In the genomic region with DNA sequence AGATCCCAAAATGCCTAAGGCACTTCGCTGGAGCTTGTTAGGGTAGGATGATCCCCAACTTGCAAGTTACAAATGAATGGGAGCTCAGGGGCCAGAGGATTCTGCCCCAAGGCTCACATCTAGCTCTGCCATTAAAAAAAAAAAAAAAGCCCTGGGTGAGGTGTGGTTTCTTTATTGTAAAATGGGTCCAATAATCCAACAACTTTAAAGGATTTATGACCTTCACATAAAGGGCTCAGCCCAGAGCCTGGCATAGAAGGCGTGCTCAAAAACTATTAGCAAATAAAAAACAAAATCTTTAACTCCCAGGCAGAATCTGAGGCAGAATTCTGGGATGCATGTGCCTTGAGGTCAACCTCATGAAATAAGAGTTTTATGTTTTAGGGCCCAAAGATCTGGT, we compare ENCODE assay signal across 23 cellular contexts. TPM values are rescaled to one million over a fixed set of nuclear protein-coding genes. Genes with fewer than 3 reads are reported as not detected.
DNase-seq lines count a peak whose midpoint lies in the region; ATAC-seq, FAIRE-seq and TF ChIP-seq lines count a peak whose summit lies in the region.
"Had no signal": no experiment of that assay in that cellular context is flagged by ENCODE, and none has a peak within 500 bp of the region (broad histone marks: within the 10 kb centered on the region; RNA-seq: fewer than 3 reads in every experiment).

No MANE protein-coding gene starts in this region.

- BruUV-seq in A673 (replicated peaks; lab: Mats Ljungman, UMichigan) (no TSS peak), Calu3 (replicated peaks; lab: Mats Ljungman, UMichigan) (no TSS peak)

- 0 out of 3 replicates have a peak, but pooled peaks cover 3% of the 10 kb centered on the region for H3K4me1 Mint-ChIP-seq in GM23338
- peaks cover 54% of the 10 kb centered on the region for H3K4me1 Mint-ChIP-seq in astrocyte (ENCODE audit: low read depth, unreplicated experiment)
- H3K4me1 Mint-ChIP-seq in Calu3 (ENCODE audit: low read depth, unreplicated experiment): no peaks in the 10 kb centered on the region
- H3K4me1 Mint-ChIP-seq: CD4-positive, alpha-beta memory T cell had no signal

- CTCF ChIA-PET in A673 (lab: Charles Lee) (interaction anchor here (0.6 to 1.3 kb wide), 2 partner anchors 58 to 1500 kb away, joined by 4 to 5 read pairs; no protein-coding TSS in a partner anchor), Calu3 (lab: Charles Lee) (no interaction called here)

- no peak for ATAC-seq in GM23338
- ATAC-seq: A549, GM12878, HCT116 had no signal

- H3K4me2 ChIP-seq in GM23338 (no peak overlapping the region), astrocyte (ENCODE audit: low read length) (peak overlapping the region; percentile 15)
- H3K4me2 ChIP-seq: A549, KMS-11 had no signal

- H3K27me3 Mint-ChIP-seq in GM23338 (ENCODE audit: insufficient read depth, low read depth, poor library complexity): peaks cover 4% of the 10 kb centered on the region
- peaks cover 9% of the 10 kb centered on the region for H3K27me3 Mint-ChIP-seq in astrocyte (ENCODE audit: low read depth, unreplicated experiment)
- peaks cover 94% of the 10 kb centered on the region for H3K27me3 Mint-ChIP-seq in Calu3 (ENCODE audit: unreplicated experiment)

- H3K27ac ChIP-seq in A673 (ENCODE audit: low read depth, low read length, poor library complexity, severe bottlenecking) (peak overlapping the region; percentile 86), GM23338 (ENCODE audit: low read depth) (no peak overlapping the region), astrocyte (ENCODE audit: low read depth, low read length) (no peak overlapping the region), uterus (peak overlapping the region; percentile 73 to 80)
- H3K27ac ChIP-seq: 22Rv1, A549, GM23248, HL-60, KMS-11 had no signal

- H3K79me2 ChIP-seq in GM23338 (replicated peaks; ENCODE audit: insufficient read depth) (no peaks in the 10 kb centered on the region), astrocyte (ENCODE audit: insufficient read depth, low read length) (no peaks in the 10 kb centered on the region)

- no peaks in the 10 kb centered on the region for H3F3A ChIP-seq in GM23338 (replicated peaks; ENCODE audit: low read depth)

- no peak for TF ChIP-seq POLR2A in uterus (IDR thresholded peaks at IDR 0.05)

- H3K4me3 ChIP-seq in A673 (ENCODE audit: low read depth, low read length, poor library complexity, severe bottlenecking) (no peak overlapping the region), GM23338 (no peak overlapping the region), astrocyte (ENCODE audit: insufficient read depth, low read depth, low read length) (no peak overlapping the region), uterus (no peak overlapping the region)
- H3K4me3 ChIP-seq: A549, GM12878, GM23248 had no signal

- intact Hi-C loops in A673 (cut with micrococcal nuclease; ENCODE audit: unreplicated experiment): no loop called here
- intact Hi-C loops in uterus (cut with DNase I; ENCODE audit: low total_unique reads): no loop called here
- intact Hi-C loops in Calu3 (cut with micrococcal nuclease; ENCODE audit: unreplicated experiment): no loop called here

- DNase-seq in A673 (ENCODE audit: low spot score): no peak
- DNase-seq in GM23338 (ENCODE audit: low spot score): no peak
- no peak for DNase-seq in astrocyte (ENCODE audit: low read depth)
- DNase-seq in uterus: no peak
- no peak for DNase-seq in Calu3
- no peak for DNase-seq in NCI-H526 treated with DMSO at 0.1 percent for 48 hours (lab: John Stamatoyannopoulos, UW)
- DNase-seq in AG20443 (ENCODE audit: low spot score): no peak
- DNase-seq: BE2C; CD4-positive, alpha-beta memory T cell; DMS79 treated with DMSO at 0.1 percent for 48 hours had no signal

- H3K36me3 Mint-ChIP-seq in GM23338 (ENCODE audit: low read depth) (no peaks in the 10 kb centered on the region), astrocyte (ENCODE audit: low read depth, unreplicated experiment) (no peaks in the 10 kb centered on the region), Calu3 (ENCODE audit: insufficient read depth, unreplicated experiment) (no peaks in the 10 kb centered on the region)
- H3K36me3 Mint-ChIP-seq: CD14-positive monocyte; CD4-positive, alpha-beta memory T cell had no signal

- H3K4me1 ChIP-seq in A673 (ENCODE audit: insufficient read depth, low read length, poor library complexity, severe bottlenecking) (peaks cover 72% of the 10 kb centered on the region), GM23338 (ENCODE audit: insufficient read depth) (no peaks in the 10 kb centered on the region), astrocyte (ENCODE audit: insufficient read depth, low read length) (peaks cover 11% of the 10 kb centered on the region), uterus (peaks cover 0 to 6% of the 10 kb centered on the region in 2 donors)
- H3K4me1 ChIP-seq: A549 had no signal

- POLR2A ChIA-PET in A673 (lab: Charles Lee; ENCODE audit: low non-redundant PET): interaction anchor here (0.7 kb wide), 1 partner anchor 207 kb away, joined by 3 read pairs; no protein-coding TSS in a partner anchor

- H3K4me3 Mint-ChIP-seq in GM23338: no peak overlapping the region
- no peak overlapping the region for H3K4me3 Mint-ChIP-seq in astrocyte (ENCODE audit: unreplicated experiment)
- H3K4me3 Mint-ChIP-seq in Calu3 (ENCODE audit: low read depth, unreplicated experiment): no peak overlapping the region
- H3K4me3 Mint-ChIP-seq: CD14-positive monocyte; CD4-positive, alpha-beta memory T cell; HFFc6 had no signal

- no peak overlapping the region for H3K9ac ChIP-seq in astrocyte (ENCODE audit: low read length)
- H3K9ac ChIP-seq: GM23248, KMS-11 had no signal

- 0 out of 2 replicates have a peak overlapping the region, but pooled peaks have one; percentile 86 for H2AFZ ChIP-seq in GM23338
- no peak overlapping the region for H2AFZ ChIP-seq in astrocyte (ENCODE audit: low read depth, low read length)
- H2AFZ ChIP-seq: GM23248 had no signal

- no peaks in the 10 kb centered on the region for H3K36me3 ChIP-seq in A673 (ENCODE audit: insufficient read depth, low read length, poor library complexity, severe bottlenecking)
- no peaks in the 10 kb centered on the region for H3K36me3 ChIP-seq in GM23338 (ENCODE audit: insufficient read depth)
- no peaks in the 10 kb centered on the region for H3K36me3 ChIP-seq in astrocyte (ENCODE audit: insufficient read depth, low read length)
- H3K36me3 ChIP-seq in uterus: no peaks in the 10 kb centered on the region
- H3K36me3 ChIP-seq: BE2C had no signal

- no peak overlapping the region for H3K27ac Mint-ChIP-seq in GM23338
- H3K27ac Mint-ChIP-seq in astrocyte (ENCODE audit: unreplicated experiment): peak overlapping the region; percentile 42
- H3K27ac Mint-ChIP-seq in Calu3 (ENCODE audit: unreplicated experiment): no peak overlapping the region
- H3K27ac Mint-ChIP-seq: CD14-positive monocyte; CD4-positive, alpha-beta memory T cell; HFFc6 had no signal

- TF ChIP-seq CTCF in A673 (conservative IDR thresholded peaks at IDR 0.05; ENCODE audit: low read depth, low read length) (no peak), GM23338 (conservative IDR thresholded peaks at IDR 0.05; ENCODE audit: low read depth in 2 of 2) (no peak), astrocyte (IDR thresholded peaks at IDR 0.05; ENCODE audit: insufficient read depth, low read depth, low read length) (no peak), uterus (IDR thresholded peaks at IDR 0.05) (no peak), Calu3 (IDR thresholded peaks at IDR 0.05; ENCODE audit: unreplicated experiment) (no peak)

- no peaks in the 10 kb centered on the region for H3K27me3 ChIP-seq in A673 (replicated peaks; ENCODE audit: insufficient read depth, low read depth, low read length, poor library complexity)
- no peaks in the 10 kb centered on the region for H3K27me3 ChIP-seq in GM23338 (ENCODE audit: insufficient read depth)
- peaks cover 7% of the 10 kb centered on the region for H3K27me3 ChIP-seq in astrocyte (ENCODE audit: insufficient read depth, low read length)
- no peaks in the 10 kb centered on the region for H3K27me3 ChIP-seq in uterus
- H3K27me3 ChIP-seq: BE2C had no signal

- H3K9me3 Mint-ChIP-seq in GM23338 (no peaks in the 10 kb centered on the region), astrocyte (ENCODE audit: unreplicated experiment) (peaks cover 2% of the 10 kb centered on the region), Calu3 (ENCODE audit: low read depth, unreplicated experiment) (no peaks in the 10 kb centered on the region)
- H3K9me3 Mint-ChIP-seq: CD14-positive monocyte; CD4-positive, alpha-beta memory T cell; HFFc6 had no signal

- H4K20me1 ChIP-seq in GM23338 (replicated peaks; ENCODE audit: insufficient read depth) (no peaks in the 10 kb centered on the region), astrocyte (ENCODE audit: insufficient read depth, low read length) (no peaks in the 10 kb centered on the region)

- H3K9me2 ChIP-seq in GM23338 (ENCODE audit: insufficient read depth): no peaks in the 10 kb centered on the region

- H3K9me3 ChIP-seq in A673 (ENCODE audit: low read depth, low read length, poor library complexity, severe bottlenecking): no peaks in the 10 kb centered on the region
- H3K9me3 ChIP-seq in astrocyte (ENCODE audit: insufficient read depth, low read depth, low read length): no peaks in the 10 kb centered on the region
- H3K9me3 ChIP-seq in uterus: no peaks in the 10 kb centered on the region
- H3K9me3 ChIP-seq: A549, BE2C had no signal

- no peak for FAIRE-seq in astrocyte (lab: Jason Lieb, UNC)
- FAIRE-seq: A549, GM12878, GM19239, H54 had no signal

TF ChIP-seq in GM23338, 12 proteins besides CTCF, POLR2A, EP300 and RAD21:
- no peak for TF ChIP-seq STAT1 (IDR thresholded peaks at IDR 0.05; ENCODE audit: unreplicated experiment)

RNA-seq across cellular contexts. Expression of gene WT1, which starts 42.5 kb away (rescaled TPM):
- 8.6 and 10.4 TPM in 2 replicates for total RNA-seq in A673 (2021)
- 0.16 and 0.21 TPM in 2 replicates for total RNA-seq in GM23338 (2014; rRNA removed; shearing (Covaris generic))
- polyA plus RNA-seq in GM23338 (2016; fragmentation: Nextera tagmentation; extraction: Ambion mirVana): not detected in 2 replicates
- total RNA-seq in astrocyte: 0.45 and 1.4 TPM in 2 replicates
- total RNA-seq in uterus: 100 to 1,000 TPM in 1 of 4 donors, 10 to 100 TPM in 3; 51.2 to 125 (median 53.6) TPM
- 0.24 TPM in 1 of 2 replicates, not detected in the other for total RNA-seq in Calu3 (2022)
- total RNA-seq: CD4-positive, alpha-beta memory T cell; G401; GM12878; GM23248; HFFc6 had no signal
- polyA plus RNA-seq: AG04450; CD14-positive monocyte; CD4-positive, alpha-beta memory T cell; GM23248 had no signal

Comparison
In these comparisons a context has a peak if more than half of its experiments do, and no peak if none do; other contexts are left out.
1. H3K27ac ChIP-seq: peak in A673 (single experiment) and uterus (2 of 2); none in GM23338 (single experiment) and astrocyte (single experiment).